In genomic region chr19:4172861-4173473, GRCh38 we compare ENCODE assay signal across 10 cellular contexts. TPM values are rescaled to one million over a fixed set of nuclear protein-coding genes. Genes with fewer than 3 reads are reported as not detected.
A peak's percentile ranks its signal among the peaks of the same experiment; 100 is the strongest.
DNase-seq lines count a peak whose midpoint lies in the region; ATAC-seq, FAIRE-seq and TF ChIP-seq lines count a peak whose summit lies in the region.
"Had no signal": no experiment of that assay in that cellular context is flagged by ENCODE, and none has a peak within 500 bp of the region (broad histone marks: within the 10 kb centered on the region; RNA-seq: fewer than 3 reads in every experiment).

No MANE protein-coding gene starts in this region.

- H3K9ac ChIP-seq in H1 (replicated peaks in 1 of 4; ENCODE audit: extremely low read depth in 1 of 4, low read depth in 3 of 4, low read length in 3 of 4) (no peak overlapping the region), neural progenitor cell (no peak overlapping the region)

- no peak overlapping the region for H2BK5ac ChIP-seq in H1 (ENCODE audit: low read depth, low read length)

- no peak overlapping the region for H3K4ac ChIP-seq in H1 (replicated peaks; ENCODE audit: insufficient read length, low read depth, low read length)

- no peak overlapping the region for H2BK12ac ChIP-seq in H1 (ENCODE audit: low read depth, low read length)

- peaks cover 1% of the 10 kb centered on the region; the same call in 1 of the 2 replicates for H3K23me2 ChIP-seq in H1 (ENCODE audit: low read depth, low read length)

- intact Hi-C loops in vagina (cut with DNase I), result no loop called here

- H4K20me1 ChIP-seq in H1 (replicated peaks in 1 of 2; ENCODE audit: control insufficient read depth in 1 of 2, insufficient read depth in 2 of 2, low read length in 2 of 2) (peaks cover 0 to 6% of the 10 kb centered on the region in 2 experiments), neural progenitor cell (ENCODE audit: low read depth) (peaks cover 34% of the 10 kb centered on the region)

- ATAC-seq in CD4-positive, CD25-positive, alpha-beta regulatory T cell (ENCODE audit: low read depth in 2 of 2), result peak; percentile 62 to 64
- no peak for ATAC-seq in GM21360 (IDR thresholded peaks at IDR 0.05; ENCODE audit: unreplicated experiment)

- H3K9me3 Mint-ChIP-seq in CD4-positive, CD25-positive, alpha-beta regulatory T cell, result peaks cover 0 to 2% (median 0%) of the 10 kb centered on the region in 7 donors
- H3K9me3 Mint-ChIP-seq in neural progenitor cell, result no peaks in the 10 kb centered on the region
- H3K9me3 Mint-ChIP-seq in type B pancreatic cell, result no peaks in the 10 kb centered on the region

- H2BK120ac ChIP-seq in H1 (replicated peaks; ENCODE audit: low read depth, low read length), result no peak overlapping the region

- H2AFZ ChIP-seq in H1 (ENCODE audit: low read length) (no peak overlapping the region), neural progenitor cell (replicated peaks) (no peak overlapping the region)

- H4K5ac ChIP-seq in H1 (ENCODE audit: insufficient read length, low read depth, low read length), result no peak overlapping the region

- no peak for TF ChIP-seq RAD21 in H1 (IDR thresholded peaks at IDR 0.05 in 1 of 2, conservative IDR thresholded peaks at IDR 0.05 in 1 of 2; ENCODE audit: low read depth in 2 of 2, low read length in 2 of 2)

- no peak overlapping the region for H2BK20ac ChIP-seq in H1 (ENCODE audit: low read length)

- no peak overlapping the region for H3K56ac ChIP-seq in H1 (replicated peaks; ENCODE audit: insufficient read length, low read depth, low read length)

- no peak overlapping the region for H3K4me3 ChIP-seq in CD4-positive, CD25-positive, alpha-beta regulatory T cell (ENCODE audit: low read depth, low read length)
- H3K4me3 ChIP-seq in H1 (ENCODE audit: extremely low read depth in 1 of 4, insufficient read depth in 2 of 4, low read depth in 3 of 4, low read length in 4 of 4) (peak overlapping the region in 3 of 4 experiments; percentile 13 to 32 (median 23); a peak in 5 of 8 replicates), neural progenitor cell (no peak overlapping the region), vagina (no peak overlapping the region)

- H3F3A ChIP-seq in neural progenitor cell (ENCODE audit: low read depth), result no peaks in the 10 kb centered on the region

- peaks cover 3% of the 10 kb centered on the region for H3K4me1 ChIP-seq in CD4-positive, CD25-positive, alpha-beta regulatory T cell (ENCODE audit: control insufficient read depth, insufficient read depth, low read length, poor library complexity, severe bottlenecking)
- H3K4me1 ChIP-seq in H1 (replicated peaks in 1 of 4; ENCODE audit: control insufficient read depth in 3 of 4, insufficient read depth in 4 of 4, low read length in 3 of 4) (peaks cover 0 to 2% (median 0%) of the 10 kb centered on the region in 4 experiments; a peak in 1 of 7 replicates), neural progenitor cell (no peaks in the 10 kb centered on the region), vagina (no peaks in the 10 kb centered on the region)

- TF ChIP-seq POLR2A in H1 (IDR thresholded peaks at IDR 0.05; ENCODE audit: control extremely low read depth in 1 of 2, low read depth in 2 of 2, low read length in 2 of 2) (no peak), vagina (IDR thresholded peaks at IDR 0.05) (no peak)

- H3K4me3 Mint-ChIP-seq in CD4-positive, CD25-positive, alpha-beta regulatory T cell, result peak overlapping the region in 2 of 4 donors; percentile 32 to 61
- no peak overlapping the region for H3K4me3 Mint-ChIP-seq in neural progenitor cell
- H3K4me3 Mint-ChIP-seq in type B pancreatic cell, result no peak overlapping the region

- H3K79me2 ChIP-seq in H1 (ENCODE audit: control insufficient read depth in 1 of 2, insufficient read depth in 2 of 2, low read length in 2 of 2) (no peaks in the 10 kb centered on the region), neural progenitor cell (ENCODE audit: low read depth) (no peaks in the 10 kb centered on the region)

- POLR2A ChIA-PET in H1 (lab: Charles Lee; ENCODE audit: partially characterized antibody), result interaction anchor here (0.6 kb wide), 1 partner anchor 18 kb away, joined by 5 read pairs; no protein-coding TSS in a partner anchor

- H4K91ac ChIP-seq in H1 (replicated peaks; ENCODE audit: insufficient read length, low read length), result no peak overlapping the region

- CTCF ChIA-PET in H1 (lab: Charles Lee; ENCODE audit: partially characterized antibody), result interaction anchor here (0.9 to 1.7 kb wide), 4 partner anchors 14 to 35 kb away, joined by 3 to 5 read pairs (median 4); no protein-coding TSS in a partner anchor

- no peaks in the 10 kb centered on the region for H3K9me3 ChIP-seq in CD4-positive, CD25-positive, alpha-beta regulatory T cell (ENCODE audit: control insufficient read depth in 2 of 2, low read length in 2 of 2)
- no peaks in the 10 kb centered on the region for H3K9me3 ChIP-seq in H1 (ENCODE audit: insufficient read depth in 2 of 2, low read depth in 1 of 2, low read length in 1 of 2)
- H3K9me3 ChIP-seq in neural progenitor cell (ENCODE audit: low read depth), result no peaks in the 10 kb centered on the region
- H3K9me3 ChIP-seq in vagina, result no peaks in the 10 kb centered on the region

- no peaks in the 10 kb centered on the region for H3K79me1 ChIP-seq in H1 (ENCODE audit: low read depth, low read length)

- H3K14ac ChIP-seq in H1 (ENCODE audit: insufficient read length), result no peak overlapping the region

- TF ChIP-seq EP300 in H1 (IDR thresholded peaks at IDR 0.05; ENCODE audit: borderline replicate concordance in 1 of 2, low read depth in 2 of 2, low read length in 2 of 2), result no peak

- no peak overlapping the region for H3K27ac ChIP-seq in CD4-positive, CD25-positive, alpha-beta regulatory T cell (ENCODE audit: insufficient read depth, low read length, poor library complexity, severe bottlenecking)
- H3K27ac ChIP-seq in H1 (ENCODE audit: low read depth, low read length) (no peak overlapping the region), neural progenitor cell (no peak overlapping the region), vagina (no peak overlapping the region)

- H3K23ac ChIP-seq in H1 (ENCODE audit: insufficient read length), result no peak overlapping the region

- no peak overlapping the region for H3K18ac ChIP-seq in H1 (ENCODE audit: extremely low read depth, low read length)

- TF ChIP-seq CTCF in H1 (IDR thresholded peaks at IDR 0.05; ENCODE audit: control extremely low read depth in 1 of 3, insufficient read depth in 1 of 3, low read depth in 1 of 3, low read length in 3 of 3) (no peak), neural progenitor cell (IDR thresholded peaks at IDR 0.05) (no peak), type B pancreatic cell (conservative IDR thresholded peaks at IDR 0.05) (no peak), vagina (IDR thresholded peaks at IDR 0.05) (no peak)

- H4K8ac ChIP-seq in H1 (ENCODE audit: extremely low read depth, insufficient read depth, low read length), result no peak overlapping the region

- no peaks in the 10 kb centered on the region for H3K27me3 ChIP-seq in CD4-positive, CD25-positive, alpha-beta regulatory T cell (ENCODE audit: control insufficient read depth, insufficient read depth, low read length)
- H3K27me3 ChIP-seq in H1 (replicated peaks in 1 of 4; ENCODE audit: control insufficient read depth in 3 of 4, extremely low read depth in 1 of 4, insufficient read depth in 3 of 4, low read length in 3 of 4), result peaks cover 0 to 19% (median 6%) of the 10 kb centered on the region in 4 experiments; a peak in 6 of 7 replicates
- peaks cover 52% of the 10 kb centered on the region for H3K27me3 ChIP-seq in neural progenitor cell
- no peaks in the 10 kb centered on the region for H3K27me3 ChIP-seq in vagina

- H3K36me3 ChIP-seq in CD4-positive, CD25-positive, alpha-beta regulatory T cell (ENCODE audit: control insufficient read depth, insufficient read depth, low read length), result no peaks in the 10 kb centered on the region
- H3K36me3 ChIP-seq in H1 (ENCODE audit: control insufficient read depth in 2 of 4, insufficient read depth in 4 of 4, low read length in 3 of 4), result no peaks in the 10 kb centered on the region
- H3K36me3 ChIP-seq in neural progenitor cell, result no peaks in the 10 kb centered on the region
- peaks cover 0 to 24% of the 10 kb centered on the region in 2 donors for H3K36me3 ChIP-seq in vagina

- H3K27ac Mint-ChIP-seq in CD4-positive, CD25-positive, alpha-beta regulatory T cell, result no peak overlapping the region
- no peak overlapping the region for H3K27ac Mint-ChIP-seq in neural progenitor cell
- H3K27ac Mint-ChIP-seq in type B pancreatic cell, result no peak overlapping the region

- H3K27me3 Mint-ChIP-seq in CD4-positive, CD25-positive, alpha-beta regulatory T cell, result no peaks in the 10 kb centered on the region
- H3K27me3 Mint-ChIP-seq in neural progenitor cell (ENCODE audit: insufficient read depth, low read depth) (peaks cover 13% of the 10 kb centered on the region), type B pancreatic cell (peaks cover 29% of the 10 kb centered on the region)

- peak overlapping the region; percentile 62 to 67 for H3K4me2 ChIP-seq in H1 (ENCODE audit: insufficient read depth in 1 of 2, low read depth in 2 of 2, low read length in 2 of 2)
- H3K4me2 ChIP-seq in neural progenitor cell, result peak overlapping the region; percentile 64

- WGBS in H1 (ENCODE audit: extremely low coverage in 1 of 2, insufficient coverage in 1 of 2, insufficient read length in 1 of 2, insufficient replicate concordance in 2 of 2, low coverage in 1 of 2, low lambda C conversion rate in 2 of 2, missing lambda C conversion rate in 1 of 2), 2 experiments, result 18% methylated on average over 40 of the region's 45 CpGs; no CpG with 5 or more reads in 1 of the 2 experiments

- DNase-seq in CD4-positive, CD25-positive, alpha-beta regulatory T cell, result peak; percentile 41 to 65 (median 55)
- DNase-seq in MV-4-11 (lab: John Stamatoyannopoulos, UW) (peak; percentile 19), H1 (ENCODE audit: low read depth in 1 of 2, low spot score in 2 of 2) (peak in 1 of 2 experiments; percentile 98), neural progenitor cell (ENCODE audit: low spot score) (peak; percentile 92), type B pancreatic cell (ENCODE audit: extremely low spot score, unreplicated experiment) (peak; percentile 83), vagina (ENCODE audit: extremely low spot score in 2 of 2) (no peak)
- peak; percentile 34 to 43 for DNase-seq in activated CD4-positive, alpha-beta T cell treated with anti-CD3 and anti-CD28 coated beads, Interleukin-2, amount 50 U/mL, for 24 hours (ENCODE audit: low read depth in 1 of 2, low spot score in 1 of 2)

- H2AK5ac ChIP-seq in H1 (ENCODE audit: low read depth, low read length), result no peak overlapping the region

- H2BK15ac ChIP-seq in H1 (ENCODE audit: low read length), result no peak overlapping the region

- peaks cover 0 to 4% (median 0%) of the 10 kb centered on the region in 4 donors for H3K4me1 Mint-ChIP-seq in CD4-positive, CD25-positive, alpha-beta regulatory T cell
- H3K4me1 Mint-ChIP-seq in neural progenitor cell, result peaks cover 3% of the 10 kb centered on the region
- no peaks in the 10 kb centered on the region for H3K4me1 Mint-ChIP-seq in type B pancreatic cell (ENCODE audit: unreplicated experiment)

- FAIRE-seq in H1 (lab: Jason Lieb, UNC), result no peak
- FAIRE-seq: bronchial epithelial cell had no signal

- peaks cover 8% of the 10 kb centered on the region for H3K36me3 Mint-ChIP-seq in CD4-positive, CD25-positive, alpha-beta regulatory T cell
- H3K36me3 Mint-ChIP-seq in neural progenitor cell (peaks cover 3% of the 10 kb centered on the region), type B pancreatic cell (no peaks in the 10 kb centered on the region)

RNA-seq across cellular contexts. Expression of gene SIRT6, which starts 9.4 kb away (rescaled TPM):
- total RNA-seq in CD4-positive, CD25-positive, alpha-beta regulatory T cell, result 34.2 TPM
- polyA plus RNA-seq in CD4-positive, CD25-positive, alpha-beta regulatory T cell, result 1 to 10 TPM; 1.7 to 4.4 (median 3.1) TPM
- 23.9 and 25.2 TPM in 2 replicates for total RNA-seq in H1 (2021; fragmentation: NEBNext Ultra II Directional; extraction: Animal tissue kit (Norgen Biotek cat#: 25700))
- 27.0 and 39.3 TPM in 2 replicates for polyA plus RNA-seq in H1 (2011; rRNA removed)
- 28.6 TPM for polyA plus RNA-seq in H1 (2011; cell fraction: cytosol; rRNA removed)
- polyA plus RNA-seq in H1 (2011; cell fraction: nucleus; rRNA removed), result 58.9 TPM
- 16.1 to 28.7 TPM (median 23.5 TPM) in 4 replicates for polyA plus RNA-seq in H1 (2012, experiment 1 of 2)
- polyA plus RNA-seq in H1 (2012, experiment 2 of 2), result 16.6 TPM
- 15.7 TPM for polyA plus RNA-seq in H1 (2013, experiment 1 of 2)
- polyA plus RNA-seq in H1 (2013, experiment 2 of 2), result 14.1 TPM
- polyA minus RNA-seq in H1 (2011; rRNA and poly(A)+ RNA removed), result 8.0 and 9.8 TPM in 2 replicates
- 19.1 TPM for polyA minus RNA-seq in H1 (2011; cell fraction: cytosol; rRNA and poly(A)+ RNA removed)
- polyA minus RNA-seq in H1 (2011; cell fraction: nucleus; rRNA and poly(A)+ RNA removed), result 16.1 TPM
- total RNA-seq in neural progenitor cell (ENCODE audit: low replicate concordance) (20.1 and 27.6 TPM in 2 replicates), type B pancreatic cell (ENCODE audit: low replicate concordance) (26.7 and 29.2 TPM in 2 replicates), vagina (65.6 TPM)

RNA-seq across cellular contexts. Expression of gene ANKRD24, which starts 9.5 kb away (rescaled TPM):
- total RNA-seq in CD4-positive, CD25-positive, alpha-beta regulatory T cell, result 1.5 TPM
- polyA plus RNA-seq in CD4-positive, CD25-positive, alpha-beta regulatory T cell, result under 1 TPM in 3 of 4 donors, not detected in 1; 0.12 to 0.53 (median 0.26) TPM
- 14.1 and 14.5 TPM in 2 replicates for total RNA-seq in H1 (2021; fragmentation: NEBNext Ultra II Directional; extraction: Animal tissue kit (Norgen Biotek cat#: 25700))
- 7.6 and 15.1 TPM in 2 replicates for polyA plus RNA-seq in H1 (2011; rRNA removed)
- polyA plus RNA-seq in H1 (2011; cell fraction: cytosol; rRNA removed), result 15.5 TPM
- 24.5 TPM for polyA plus RNA-seq in H1 (2011; cell fraction: nucleus; rRNA removed)
- 6.9 to 14.6 TPM (median 12.4 TPM) in 4 replicates for polyA plus RNA-seq in H1 (2012, experiment 1 of 2)
- polyA plus RNA-seq in H1 (2012, experiment 2 of 2), result 4.9 TPM
- polyA plus RNA-seq in H1 (2013, experiment 1 of 2), result 8.4 TPM
- polyA plus RNA-seq in H1 (2013, experiment 2 of 2), result 8.1 TPM
- polyA minus RNA-seq in H1 (2011; rRNA and poly(A)+ RNA removed), result 2.8 and 4.1 TPM in 2 replicates
- polyA minus RNA-seq in H1 (2011; cell fraction: cytosol; rRNA and poly(A)+ RNA removed), result 7.5 TPM
- polyA minus RNA-seq in H1 (2011; cell fraction: nucleus; rRNA and poly(A)+ RNA removed), result 4.5 TPM
- 0.15 and 2.3 TPM in 2 replicates for total RNA-seq in neural progenitor cell (ENCODE audit: low replicate concordance)
- 0.48 and 1.1 TPM in 2 replicates for total RNA-seq in type B pancreatic cell (ENCODE audit: low replicate concordance)
- 0.25 TPM for total RNA-seq in vagina

RNA-seq across cellular contexts. Expression of gene CREB3L3, which starts 19.5 kb away (rescaled TPM):
- total RNA-seq in CD4-positive, CD25-positive, alpha-beta regulatory T cell, result not detected
- polyA plus RNA-seq in CD4-positive, CD25-positive, alpha-beta regulatory T cell, result under 1 TPM in 1 of 4 donors, not detected in 3; 0.07 TPM
- total RNA-seq in H1 (2021; fragmentation: NEBNext Ultra II Directional; extraction: Animal tissue kit (Norgen Biotek cat#: 25700)), result not detected in 2 replicates
- 0.12 and 0.17 TPM in 2 replicates for polyA plus RNA-seq in H1 (2011; rRNA removed)
- polyA plus RNA-seq in H1 (2011; cell fraction: cytosol; rRNA removed), result 0.12 TPM
- polyA plus RNA-seq in H1 (2011; cell fraction: nucleus; rRNA removed), result 0.17 TPM
- 0.08 to 0.22 TPM (median 0.13 TPM) in 3 of 4 replicates, not detected in the other for polyA plus RNA-seq in H1 (2012, experiment 1 of 2)
- 0.05 TPM for polyA plus RNA-seq in H1 (2012, experiment 2 of 2)
- 0.28 TPM for polyA plus RNA-seq in H1 (2013, experiment 1 of 2)
- 0.29 TPM for polyA plus RNA-seq in H1 (2013, experiment 2 of 2)
- 1.3 TPM in 1 of 2 replicates, not detected in the other for polyA minus RNA-seq in H1 (2011; rRNA and poly(A)+ RNA removed)
- not detected for polyA minus RNA-seq in H1 (2011; cell fraction: cytosol; rRNA and poly(A)+ RNA removed)
- not detected for polyA minus RNA-seq in H1 (2011; cell fraction: nucleus; rRNA and poly(A)+ RNA removed)
- 0.06 TPM in 1 of 2 replicates, not detected in the other for total RNA-seq in neural progenitor cell (ENCODE audit: low replicate concordance)
- 3.7 and 13.3 TPM in 2 replicates for total RNA-seq in type B pancreatic cell (ENCODE audit: low replicate concordance)
- not detected for total RNA-seq in vagina
- total RNA-seq: bronchial epithelial cell, urinary bladder had no signal

RNA-seq across cellular contexts. Expression of gene MAP2K2, which starts 49.0 kb away (rescaled TPM):
- 98.2 TPM for total RNA-seq in CD4-positive, CD25-positive, alpha-beta regulatory T cell
- 10 to 100 TPM; 38.5 to 70.2 (median 56.6) TPM for polyA plus RNA-seq in CD4-positive, CD25-positive, alpha-beta regulatory T cell
- 161 and 162 TPM in 2 replicates for total RNA-seq in H1 (2021; fragmentation: NEBNext Ultra II Directional; extraction: Animal tissue kit (Norgen Biotek cat#: 25700))
- polyA plus RNA-seq in H1 (2011; rRNA removed), result 111 and 194 TPM in 2 replicates
- polyA plus RNA-seq in H1 (2011; cell fraction: cytosol; rRNA removed), result 126 TPM
- polyA plus RNA-seq in H1 (2011; cell fraction: nucleus; rRNA removed), result 193 TPM
- polyA plus RNA-seq in H1 (2012, experiment 1 of 2), result 112 to 185 TPM (median 178 TPM) in 4 replicates
- polyA plus RNA-seq in H1 (2012, experiment 2 of 2), result 196 TPM
- 112 TPM for polyA plus RNA-seq in H1 (2013, experiment 1 of 2)
- polyA plus RNA-seq in H1 (2013, experiment 2 of 2), result 109 TPM
- 37.2 and 48.1 TPM in 2 replicates for polyA minus RNA-seq in H1 (2011; rRNA and poly(A)+ RNA removed)
- 84.9 TPM for polyA minus RNA-seq in H1 (2011; cell fraction: cytosol; rRNA and poly(A)+ RNA removed)
- polyA minus RNA-seq in H1 (2011; cell fraction: nucleus; rRNA and poly(A)+ RNA removed), result 58.1 TPM
- total RNA-seq in neural progenitor cell (ENCODE audit: low replicate concordance), result 69.7 and 176 TPM in 2 replicates
- 144 TPM in 2 replicates for total RNA-seq in type B pancreatic cell (ENCODE audit: low replicate concordance)
- total RNA-seq in vagina, result 104 TPM

RNA-seq across cellular contexts. Expression of gene EBI3, which starts 56.4 kb away (rescaled TPM):
- not detected for total RNA-seq in CD4-positive, CD25-positive, alpha-beta regulatory T cell
- polyA plus RNA-seq in CD4-positive, CD25-positive, alpha-beta regulatory T cell, result under 1 TPM in 2 of 4 donors, not detected in 2; 0.24 to 0.57 TPM
- total RNA-seq in H1 (2021; fragmentation: NEBNext Ultra II Directional; extraction: Animal tissue kit (Norgen Biotek cat#: 25700)), result 0.99 and 1.1 TPM in 2 replicates
- polyA plus RNA-seq in H1 (2011; rRNA removed), result 5.2 and 8.4 TPM in 2 replicates
- polyA plus RNA-seq in H1 (2011; cell fraction: cytosol; rRNA removed), result 2.8 TPM
- 2.2 TPM for polyA plus RNA-seq in H1 (2011; cell fraction: nucleus; rRNA removed)
- polyA plus RNA-seq in H1 (2012, experiment 1 of 2), result 1.9 to 3.0 TPM (median 2.4 TPM) in 4 replicates
- 3.6 TPM for polyA plus RNA-seq in H1 (2012, experiment 2 of 2)
- polyA plus RNA-seq in H1 (2013, experiment 1 of 2), result 3.2 TPM
- 3.4 TPM for polyA plus RNA-seq in H1 (2013, experiment 2 of 2)
- 0.63 and 1.3 TPM in 2 replicates for polyA minus RNA-seq in H1 (2011; rRNA and poly(A)+ RNA removed)
- 0.95 TPM for polyA minus RNA-seq in H1 (2011; cell fraction: cytosol; rRNA and poly(A)+ RNA removed)
- polyA minus RNA-seq in H1 (2011; cell fraction: nucleus; rRNA and poly(A)+ RNA removed), result 2.0 TPM
- total RNA-seq in neural progenitor cell (ENCODE audit: low replicate concordance), result not detected in 2 replicates
- 0.31 and 0.43 TPM in 2 replicates for total RNA-seq in type B pancreatic cell (ENCODE audit: low replicate concordance)
- total RNA-seq in vagina, result not detected
- total RNA-seq: bronchial epithelial cell had no signal

Comparison
In these comparisons a context has a peak if more than half of its experiments do, and no peak if none do; other contexts are left out.
1. DNase-seq: peak in CD4-positive, CD25-positive, alpha-beta regulatory T cell (3 of 3), MV-4-11 (single experiment), activated CD4-positive, alpha-beta T cell treated with anti-CD3 and anti-CD28 coated beads, Interleukin-2, amount 50 U/mL, for 24 hours (2 of 2), neural progenitor cell (single experiment) and type B pancreatic cell (single experiment); none in vagina (0 of 2).
2. H3K4me3 ChIP-seq: peak in H1 (3 of 4); none in CD4-positive, CD25-positive, alpha-beta regulatory T cell (single experiment), neural progenitor cell (single experiment) and vagina (0 of 2).